ENCODE assay signal across 8 cellular contexts in genomic region chr5:65926893-65927292, GRCh38. TPM values are rescaled to one million over a fixed set of nuclear protein-coding genes. Genes with fewer than 3 reads are reported as not detected.
DNase-seq lines count a peak whose midpoint lies in the region; ATAC-seq, FAIRE-seq and TF ChIP-seq lines count a peak whose summit lies in the region.

No MANE protein-coding gene starts in this region.

- H3K4me1 ChIP-seq in kidney (ENCODE audit: control insufficient read depth in 1 of 2, insufficient read depth in 1 of 2, low read depth in 1 of 2, low read length in 2 of 2): peaks cover 4 to 11% of the 10 kb centered on the region in 2 donors
- H3K4me1 ChIP-seq in stomach smooth muscle (ENCODE audit: control insufficient read depth, insufficient read depth, low read length): no peaks in the 10 kb centered on the region

- H3K9ac ChIP-seq in kidney (ENCODE audit: low read length in 2 of 2) (peak overlapping the region; percentile 81 to 98), stomach smooth muscle (ENCODE audit: low read length in 2 of 2) (peak overlapping the region; percentile 77 to 83)

- H3K4me3 ChIP-seq in kidney (ENCODE audit: low read length in 2 of 2) (peak overlapping the region; percentile 74 to 83), stomach smooth muscle (ENCODE audit: low read length in 2 of 2) (peak overlapping the region; percentile 85 to 97)

- no peak for TF ChIP-seq CTCF in CD14-positive monocyte (IDR thresholded peaks at IDR 0.05)
- no peak for TF ChIP-seq CTCF in kidney (IDR thresholded peaks at IDR 0.05; ENCODE audit: borderline replicate concordance, extremely low read depth, insufficient read depth)

- H3K4me3 Mint-ChIP-seq in CD14-positive monocyte (peak overlapping the region; percentile 88 to 95), IgD-negative memory B cell (peak overlapping the region; percentile 96)
- peak overlapping the region; percentile 97 for H3K4me3 Mint-ChIP-seq in activated naive CD8-positive, alpha-beta T cell treated with anti-CD3 and anti-CD28 coated beads, Interleukin-2, amount 50 U/mL, for 24 hours

- peaks cover 12 to 16% of the 10 kb centered on the region in 2 donors for H3K36me3 Mint-ChIP-seq in CD14-positive monocyte
- H3K36me3 Mint-ChIP-seq in IgD-negative memory B cell: peaks cover 1% of the 10 kb centered on the region
- no peaks in the 10 kb centered on the region for H3K36me3 Mint-ChIP-seq in activated naive CD8-positive, alpha-beta T cell treated with anti-CD3 and anti-CD28 coated beads, Interleukin-2, amount 50 U/mL, for 24 hours (ENCODE audit: low read depth)

- H3K9me3 Mint-ChIP-seq in CD14-positive monocyte (no peaks in the 10 kb centered on the region), IgD-negative memory B cell (no peaks in the 10 kb centered on the region)
- H3K9me3 Mint-ChIP-seq in activated naive CD8-positive, alpha-beta T cell treated with anti-CD3 and anti-CD28 coated beads, Interleukin-2, amount 50 U/mL, for 24 hours: no peaks in the 10 kb centered on the region

- H3K27ac ChIP-seq in kidney (ENCODE audit: low read depth in 2 of 2, low read length in 2 of 2): peak overlapping the region; percentile 100
- peak overlapping the region; percentile 91 for H3K27ac ChIP-seq in stomach smooth muscle (ENCODE audit: low read length)

- ATAC-seq in activated naive CD8-positive, alpha-beta T cell treated with anti-CD3 and anti-CD28 coated beads, Interleukin-2, amount 50 U/mL, for 24 hours: no peak
- no peak for ATAC-seq in GM19397 (IDR thresholded peaks at IDR 0.05; ENCODE audit: unreplicated experiment)
- ATAC-seq in left lobe of liver: no peak

- no peak for FAIRE-seq in kidney (lab: Jason Lieb, UNC)

- intact Hi-C loops in CD14-positive monocyte (cut with micrococcal nuclease) (loop anchor here (5.0 to 10.0 kb wide), 3 partner anchors 102 to 218 kb away; partner anchors contain the start of genes NLN (in 2 of the 2), SGTB (in 2 of the 2) and SREK1 (in 1 of the 2)), kidney (cut with DNase I) (no loop called here)

- peaks cover 44% of the 10 kb centered on the region for H3K4me1 Mint-ChIP-seq in CD14-positive monocyte
- peaks cover 23 to 40% (median 28%) of the 10 kb centered on the region in 3 donors for H3K4me1 Mint-ChIP-seq in IgD-negative memory B cell
- H3K4me1 Mint-ChIP-seq in activated naive CD8-positive, alpha-beta T cell treated with anti-CD3 and anti-CD28 coated beads, Interleukin-2, amount 50 U/mL, for 24 hours: peaks cover 52% of the 10 kb centered on the region

- DNase-seq in CD14-positive monocyte (ENCODE audit: low spot score) (no peak), kidney (no peak), left lobe of liver (ENCODE audit: low spot score) (no peak), LoVo (ENCODE audit: low spot score) (no peak)
- DNase-seq in activated naive CD8-positive, alpha-beta T cell treated with anti-CD3 and anti-CD28 coated beads, Interleukin-2, amount 50 U/mL, for 24 hours: no peak

- H3K27me3 Mint-ChIP-seq in CD14-positive monocyte (ENCODE audit: low read depth in 3 of 3) (peaks cover 4 to 11% (median 4%) of the 10 kb centered on the region in 3 donors), IgD-negative memory B cell (no peaks in the 10 kb centered on the region)
- H3K27me3 Mint-ChIP-seq in activated naive CD8-positive, alpha-beta T cell treated with anti-CD3 and anti-CD28 coated beads, Interleukin-2, amount 50 U/mL, for 24 hours: no peaks in the 10 kb centered on the region

- H3K27ac Mint-ChIP-seq in CD14-positive monocyte: peak overlapping the region; percentile 87 to 98 (median 96)
- H3K27ac Mint-ChIP-seq in IgD-negative memory B cell: peak overlapping the region; percentile 97 to 99 (median 98)
- H3K27ac Mint-ChIP-seq in activated naive CD8-positive, alpha-beta T cell treated with anti-CD3 and anti-CD28 coated beads, Interleukin-2, amount 50 U/mL, for 24 hours: peak overlapping the region; percentile 88

- H3K27me3 ChIP-seq in stomach smooth muscle (ENCODE audit: control insufficient read depth in 1 of 2, insufficient read depth in 2 of 2, low read length in 2 of 2): no peaks in the 10 kb centered on the region

- H3K36me3 ChIP-seq in kidney (ENCODE audit: control insufficient read depth in 1 of 2, insufficient read depth in 2 of 2, low read length in 2 of 2) (no peaks in the 10 kb centered on the region), stomach smooth muscle (ENCODE audit: control insufficient read depth in 2 of 2, insufficient read depth in 2 of 2, low read length in 2 of 2) (no peaks in the 10 kb centered on the region)

- H3K9me3 ChIP-seq in kidney (ENCODE audit: control insufficient read depth in 1 of 2, low read length in 2 of 2) (no peaks in the 10 kb centered on the region), stomach smooth muscle (ENCODE audit: control insufficient read depth in 2 of 2, low read length in 2 of 2) (no peaks in the 10 kb centered on the region)

RNA-seq across cellular contexts. Expression of gene ERBIN, which starts 0.5 kb away (rescaled TPM):
- 10 to 100 TPM; 25.2 to 43.3 TPM for polyA plus RNA-seq in CD14-positive monocyte
- polyA plus RNA-seq in IgD-negative memory B cell: 44.6 TPM
- total RNA-seq in kidney: 85.1 TPM
- polyA plus RNA-seq in kidney (ENCODE audit: insufficient read depth, low read depth, low replicate concordance): 14.3 TPM
- 31.4 TPM for total RNA-seq in left lobe of liver
